ENCODE assay signal across 9 cellular contexts in the genomic region with DNA sequence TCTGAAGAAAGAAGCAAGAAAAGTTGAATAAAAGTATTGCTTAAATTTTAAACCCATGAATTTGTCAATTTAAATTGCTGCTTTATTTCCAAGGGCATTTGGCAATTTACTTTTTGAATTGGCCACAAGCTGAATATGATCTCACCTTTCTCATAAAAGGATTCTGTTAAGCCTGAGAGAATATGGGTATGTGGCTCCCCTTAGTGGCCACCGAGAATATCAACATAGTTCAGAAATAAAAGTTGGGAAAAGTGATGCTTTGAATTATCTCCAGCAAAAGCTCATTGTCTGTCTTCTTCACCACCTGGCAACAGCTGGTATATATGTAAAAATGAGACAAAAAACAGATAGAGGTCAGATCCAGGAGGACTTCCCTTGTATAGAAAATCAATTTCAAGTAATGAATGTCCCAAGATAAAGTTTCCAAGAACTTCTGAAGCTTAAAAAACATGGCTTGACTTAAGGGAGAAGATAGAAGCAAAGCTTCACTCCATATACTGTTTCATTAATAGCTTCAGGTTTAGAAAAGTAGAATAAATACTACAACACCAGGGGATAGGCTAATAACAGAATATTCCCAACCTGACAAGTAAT.
DNase-seq lines count a peak whose midpoint lies in the region; ATAC-seq, FAIRE-seq and TF ChIP-seq lines count a peak whose summit lies in the region.
"Had no signal": no experiment of that assay in that cellular context is flagged by ENCODE, and none has a peak within 500 bp of the region (broad histone marks: within the 10 kb centered on the region; RNA-seq: fewer than 3 reads in every experiment).

No MANE protein-coding gene starts in this region.

- ATAC-seq in GM18861 (IDR thresholded peaks at IDR 0.05; ENCODE audit: unreplicated experiment) (peak; percentile 71), HG03342 (IDR thresholded peaks at IDR 0.05; ENCODE audit: unreplicated experiment) (peak; percentile 90), aorta (ENCODE audit: low FRiP score) (no peak)
- no peak for ATAC-seq in effector memory CD8-positive, alpha-beta T cell (replicated peaks)

- no peaks in the 10 kb centered on the region for H3K36me3 ChIP-seq in aorta (ENCODE audit: control insufficient read depth in 1 of 2, insufficient read depth in 2 of 2, low read length in 1 of 2)

- H3K4me1 ChIP-seq in aorta (ENCODE audit: control insufficient read depth in 1 of 2, insufficient read depth in 2 of 2, low read length in 2 of 2): no peaks in the 10 kb centered on the region

- no peaks in the 10 kb centered on the region for H3K9me3 ChIP-seq in aorta (ENCODE audit: control insufficient read depth, low read length)

- peak; percentile 32 for FAIRE-seq in RCC 7860 (lab: Jason Lieb, UNC)

- DNase-seq in COLO829 (ENCODE audit: low spot score): peak; percentile 29
- DNase-seq in RCC 7860 (ENCODE audit: low spot score): peak; percentile 9
- peak; percentile 6 to 41 for DNase-seq in erythroblast (lab: John Stamatoyannopoulos, UW)
- DNase-seq in pons (ENCODE audit: low spot score): peak; percentile 67
- DNase-seq in effector memory CD8-positive, alpha-beta T cell: no peak
- DNase-seq in aorta: no peak
- DNase-seq: naive B cell had no signal

- no peak overlapping the region for H3K27ac ChIP-seq in aorta (ENCODE audit: low read depth in 1 of 2, low read length in 2 of 2)

- no peaks in the 10 kb centered on the region for H3K4me1 Mint-ChIP-seq in effector memory CD8-positive, alpha-beta T cell (ENCODE audit: low read depth in 2 of 2)
- H3K4me1 Mint-ChIP-seq: naive B cell had no signal

- TF ChIP-seq POLR2A in erythroblast (IDR thresholded peaks at IDR 0.05; ENCODE audit: low read length): no peak

- no peak overlapping the region for H3K4me3 Mint-ChIP-seq in effector memory CD8-positive, alpha-beta T cell
- H3K4me3 Mint-ChIP-seq: naive B cell had no signal

- no peaks in the 10 kb centered on the region for H3K27me3 ChIP-seq in aorta (ENCODE audit: control insufficient read depth in 1 of 2, insufficient read depth in 2 of 2, low read length in 1 of 2)

- WGBS in aorta, 2 donors: 0 to 1% methylated on average over 1 of the region's 1 CpG

- H3K27ac Mint-ChIP-seq in effector memory CD8-positive, alpha-beta T cell: no peak overlapping the region

- intact Hi-C loops in aorta (cut with DNase I): loop anchor here in 1 of 2 donors (10.0 kb wide), 1 partner anchor 220 kb away; no protein-coding TSS in a partner anchor

- no peak overlapping the region for H3K4me3 ChIP-seq in aorta (ENCODE audit: low read length in 2 of 2)

- H3K27me3 Mint-ChIP-seq in effector memory CD8-positive, alpha-beta T cell: no peaks in the 10 kb centered on the region

- H3K36me3 Mint-ChIP-seq in effector memory CD8-positive, alpha-beta T cell (ENCODE audit: insufficient read depth): no peaks in the 10 kb centered on the region
- H3K36me3 Mint-ChIP-seq: naive B cell had no signal

- H3K9me3 Mint-ChIP-seq in effector memory CD8-positive, alpha-beta T cell: no peaks in the 10 kb centered on the region

Comparison
In these comparisons a context has a peak if more than half of its experiments do, and no peak if none do; other contexts are left out.
1. DNase-seq: peak in COLO829 (single experiment), RCC 7860 (single experiment), erythroblast (2 of 2) and pons (single experiment); none in effector memory CD8-positive, alpha-beta T cell (0 of 3) and aorta (0 of 2).
2. ATAC-seq: peak in GM18861 (single experiment) and HG03342 (single experiment); none in effector memory CD8-positive, alpha-beta T cell (single experiment) and aorta (single experiment).